8 cellular contexts compared by ENCODE assay signal in the genomic region with DNA sequence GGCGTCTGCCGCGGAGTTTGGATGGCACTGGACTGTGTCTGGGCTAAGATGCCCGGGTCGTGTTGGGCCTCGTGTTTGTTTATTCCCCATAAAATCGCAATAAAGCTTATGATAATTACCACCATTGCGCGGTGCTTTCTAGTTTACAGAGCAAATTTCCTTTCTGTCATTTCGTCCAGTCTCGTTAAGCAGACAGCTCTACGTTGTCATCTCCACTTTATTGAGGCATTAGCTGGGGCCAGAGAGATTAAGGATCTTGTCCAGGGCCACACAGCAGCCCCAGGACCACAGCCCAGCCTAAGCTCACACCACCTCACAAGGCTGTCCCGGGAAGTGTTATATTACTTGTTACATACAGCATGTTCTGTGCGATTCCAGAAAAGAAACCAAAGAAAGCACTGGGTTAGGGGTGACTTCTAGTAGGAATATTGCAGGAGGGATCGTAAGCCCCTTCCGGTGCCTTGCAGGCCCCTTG. TPM values are rescaled to one million over a fixed set of nuclear protein-coding genes. Genes with fewer than 3 reads are reported as not detected.
A peak's percentile ranks its signal among the peaks of the same experiment; 100 is the strongest.
DNase-seq lines count a peak whose midpoint lies in the region; ATAC-seq and TF ChIP-seq lines count a peak whose summit lies in the region.

No MANE protein-coding gene starts in this region.

- peak overlapping the region; percentile 51 for H3K4me2 ChIP-seq in mesenchymal stem cell (ENCODE audit: low read length, poor library complexity, severe bottlenecking)

- H3K27me3 ChIP-seq in adipocyte (replicated peaks; ENCODE audit: control insufficient read depth, insufficient read depth, low read length): peaks cover 57% of the 10 kb centered on the region
- peaks cover 62 to 75% of the 10 kb centered on the region in 2 experiments for H3K27me3 ChIP-seq in mesenchymal stem cell (ENCODE audit: control insufficient read depth in 1 of 2, insufficient read depth in 1 of 2, low read length in 2 of 2)
- H3K27me3 ChIP-seq in thoracic aorta (replicated peaks; ENCODE audit: insufficient read depth): no peaks in the 10 kb centered on the region

- ATAC-seq in activated naive CD4-positive, alpha-beta T cell treated with anti-CD3 and anti-CD28 coated beads, Interleukin-2, amount 50 U/mL, for 72 hours: no peak
- ATAC-seq in thoracic aorta (ENCODE audit: insufficient number of reproducible peaks, low FRiP score, low read depth): no peak

- no peaks in the 10 kb centered on the region for H3K9me3 Mint-ChIP-seq in activated naive CD4-positive, alpha-beta T cell treated with anti-CD3 and anti-CD28 coated beads for 36 hours
- no peaks in the 10 kb centered on the region for H3K9me3 Mint-ChIP-seq in activated naive CD4-positive, alpha-beta T cell treated with anti-CD3 and anti-CD28 coated beads, Interleukin-2, amount 50 U/mL, for 72 hours

- H3K14ac ChIP-seq in mesenchymal stem cell (ENCODE audit: low read length in 2 of 2): no peak overlapping the region

- no peaks in the 10 kb centered on the region for H3K79me1 ChIP-seq in mesenchymal stem cell (replicated peaks; ENCODE audit: low read length, poor library complexity, severe bottlenecking)

- intact Hi-C loops in activated naive CD4-positive, alpha-beta T cell treated with anti-CD3 and anti-CD28 coated beads for 36 hours (cut with micrococcal nuclease): no loop called here

- H3K36me3 ChIP-seq in adipocyte (ENCODE audit: control insufficient read depth, insufficient read depth, low read length, severe bottlenecking): no peaks in the 10 kb centered on the region
- no peaks in the 10 kb centered on the region for H3K36me3 ChIP-seq in mesenchymal stem cell (ENCODE audit: control insufficient read depth in 1 of 2, insufficient read depth in 2 of 2, low read depth in 1 of 2, low read length in 2 of 2)
- no peaks in the 10 kb centered on the region for H3K36me3 ChIP-seq in thoracic aorta

- CTCF ChIA-PET in activated naive CD4-positive, alpha-beta T cell treated with anti-CD3 and anti-CD28 coated beads for 36 hours (lab: Charles Lee): interaction anchor here (0.9 to 5.5 kb wide), 4 partner anchors 9 to 139 kb away, joined by 3 to 40 read pairs (median 4); no protein-coding TSS in a partner anchor

- H3K27ac ChIP-seq in mesenchymal stem cell (ENCODE audit: low read length, poor library complexity, severe bottlenecking) (no peak overlapping the region), thoracic aorta (no peak overlapping the region)

- H3K18ac ChIP-seq in mesenchymal stem cell (ENCODE audit: low read depth in 1 of 2, low read length in 2 of 2): no peak overlapping the region

- H3K23ac ChIP-seq in mesenchymal stem cell (ENCODE audit: low read length in 2 of 2): no peak overlapping the region

- peaks cover 37% of the 10 kb centered on the region for H3K27me3 Mint-ChIP-seq in activated naive CD4-positive, alpha-beta T cell treated with anti-CD3 and anti-CD28 coated beads for 36 hours (ENCODE audit: low read depth)

- no peak overlapping the region for H2BK5ac ChIP-seq in mesenchymal stem cell (ENCODE audit: low read depth, low read length, poor library complexity, severe bottlenecking)

- TF ChIP-seq CTCF in thoracic aorta (IDR thresholded peaks at IDR 0.05) (no peak), foreskin fibroblast (IDR thresholded peaks at IDR 0.05; ENCODE audit: low read depth, low read length) (no peak)

- H3K9ac ChIP-seq in adipocyte (ENCODE audit: low read length) (no peak overlapping the region), mesenchymal stem cell (ENCODE audit: low read length) (no peak overlapping the region)

- H3K4me3 ChIP-seq in adipocyte (ENCODE audit: low read length) (peak overlapping the region; percentile 63), mesenchymal stem cell (ENCODE audit: insufficient read depth in 1 of 2, low read depth in 1 of 2, low read length in 2 of 2) (peak overlapping the region in 1 of 2 experiments; percentile 55), thoracic aorta (peak overlapping the region; percentile 61), foreskin fibroblast (ENCODE audit: low read depth in 1 of 2, low read length in 2 of 2) (peak overlapping the region in 1 of 2 donors; percentile 25)

- H3K9me3 ChIP-seq in adipocyte (ENCODE audit: control insufficient read depth, low read length) (no peaks in the 10 kb centered on the region), mesenchymal stem cell (ENCODE audit: control insufficient read depth, low read length) (no peaks in the 10 kb centered on the region), thoracic aorta (no peaks in the 10 kb centered on the region)

- 40% methylated on average over 16 of the region's 16 CpGs for WGBS in mesenchymal stem cell

- no peak overlapping the region for H2AFZ ChIP-seq in mesenchymal stem cell (ENCODE audit: low read depth, low read length)

- no peak overlapping the region for H2BK15ac ChIP-seq in mesenchymal stem cell (ENCODE audit: low read depth, poor library complexity, severe bottlenecking)

- DNase-seq in activated naive CD4-positive, alpha-beta T cell treated with anti-CD3 and anti-CD28 coated beads for 36 hours: no peak
- DNase-seq in activated naive CD4-positive, alpha-beta T cell treated with anti-CD3 and anti-CD28 coated beads, Interleukin-2, amount 50 U/mL, for 72 hours (ENCODE audit: low spot score in 2 of 2): no peak
- DNase-seq in adipocyte (ENCODE audit: low read depth) (no peak), mesenchymal stem cell (no peak), thoracic aorta (ENCODE audit: low spot score) (no peak), foreskin fibroblast (no peak), 8988T (no peak), NCI-H146 (lab: John Stamatoyannopoulos, UW) (no peak)

- no peak overlapping the region for H3K4ac ChIP-seq in mesenchymal stem cell (ENCODE audit: low read depth in 1 of 2, low read length in 2 of 2)

- H4K8ac ChIP-seq in mesenchymal stem cell (ENCODE audit: low read length): no peak overlapping the region

- peaks cover 2% of the 10 kb centered on the region for H3K4me1 Mint-ChIP-seq in activated naive CD4-positive, alpha-beta T cell treated with anti-CD3 and anti-CD28 coated beads for 36 hours (ENCODE audit: low read depth)

- no peak overlapping the region for H2BK12ac ChIP-seq in mesenchymal stem cell (ENCODE audit: low read length in 2 of 2)

- no peak overlapping the region for H2BK120ac ChIP-seq in mesenchymal stem cell (ENCODE audit: low read depth, low read length)

- H2AK5ac ChIP-seq in mesenchymal stem cell (ENCODE audit: low read length, severe bottlenecking): no peak overlapping the region

- H3K4me1 ChIP-seq in adipocyte (ENCODE audit: control insufficient read depth, insufficient read depth, low read length) (peaks cover 7% of the 10 kb centered on the region), mesenchymal stem cell (ENCODE audit: control insufficient read depth, insufficient read depth, low read depth, low read length) (peaks cover 5% of the 10 kb centered on the region), thoracic aorta (ENCODE audit: control insufficient read depth in 1 of 2, low read depth in 2 of 2) (peaks cover 0 to 10% of the 10 kb centered on the region in 2 donors)

- H3K36me3 Mint-ChIP-seq in activated naive CD4-positive, alpha-beta T cell treated with anti-CD3 and anti-CD28 coated beads for 36 hours (ENCODE audit: low read depth): no peaks in the 10 kb centered on the region
- no peaks in the 10 kb centered on the region for H3K36me3 Mint-ChIP-seq in activated naive CD4-positive, alpha-beta T cell treated with anti-CD3 and anti-CD28 coated beads, Interleukin-2, amount 50 U/mL, for 72 hours

- no peak overlapping the region for H4K91ac ChIP-seq in mesenchymal stem cell (ENCODE audit: low read length)

- H3K27ac Mint-ChIP-seq in activated naive CD4-positive, alpha-beta T cell treated with anti-CD3 and anti-CD28 coated beads for 36 hours: no peak overlapping the region
- no peak overlapping the region for H3K27ac Mint-ChIP-seq in activated naive CD4-positive, alpha-beta T cell treated with anti-CD3 and anti-CD28 coated beads, Interleukin-2, amount 50 U/mL, for 72 hours

- peak overlapping the region; percentile 19 for H3K4me3 Mint-ChIP-seq in activated naive CD4-positive, alpha-beta T cell treated with anti-CD3 and anti-CD28 coated beads for 36 hours

RNA-seq across cellular contexts. Expression of a gene that starts 6.4 kb away (rescaled TPM):
- total RNA-seq in activated naive CD4-positive, alpha-beta T cell treated with anti-CD3 and anti-CD28 coated beads for 36 hours: under 1 TPM; 0.05 to 0.07 TPM
- total RNA-seq in activated naive CD4-positive, alpha-beta T cell treated with anti-CD3 and anti-CD28 coated beads, Interleukin-2, amount 50 U/mL, for 72 hours: not detected
- not detected for polyA plus RNA-seq in mesenchymal stem cell (2013, experiment 1 of 2)
- not detected for polyA plus RNA-seq in mesenchymal stem cell (2013, experiment 2 of 2)
- not detected for total RNA-seq in thoracic aorta
